In genomic region chr12:42102720-42103119, GRCh38 we compare ENCODE assay signal across 18 cellular contexts. TPM values are rescaled to one million over a fixed set of nuclear protein-coding genes. Genes with fewer than 3 reads are reported as not detected.
DNase-seq lines count a peak whose midpoint lies in the region; ATAC-seq, FAIRE-seq and TF ChIP-seq lines count a peak whose summit lies in the region.
"Had no signal": no experiment of that assay in that cellular context is flagged by ENCODE, and none has a peak within 500 bp of the region (broad histone marks: within the 10 kb centered on the region; RNA-seq: fewer than 3 reads in every experiment).

No MANE protein-coding gene starts in this region.

- no peaks in the 10 kb centered on the region for H3K9me3 Mint-ChIP-seq in activated CD8-positive, alpha-beta memory T cell treated with anti-CD3 and anti-CD28 coated beads, Interleukin-2, amount 10 ng/mL, durations not matched to agents 7 days and 5 days (ENCODE audit: low read depth)
- H3K9me3 Mint-ChIP-seq: CD8-positive, alpha-beta T cell; HFFc6 had no signal

- no peak overlapping the region for H3K27ac Mint-ChIP-seq in activated CD8-positive, alpha-beta memory T cell treated with anti-CD3 and anti-CD28 coated beads, Interleukin-2, amount 10 ng/mL, durations not matched to agents 7 days and 5 days
- H3K27ac Mint-ChIP-seq: CD14-positive monocyte, HFFc6 had no signal

- 98% methylated on average over 3 of the region's 3 CpGs for WGBS in pancreas, 2 donors

- H3K27me3 Mint-ChIP-seq in activated CD8-positive, alpha-beta memory T cell treated with anti-CD3 and anti-CD28 coated beads, Interleukin-2, amount 10 ng/mL, durations not matched to agents 7 days and 5 days: no peaks in the 10 kb centered on the region

- no peak for DNase-seq in frontal cortex (ENCODE audit: low spot score in 2 of 2)
- DNase-seq in pancreas: no peak
- DNase-seq in NCI-H2196 (lab: John Stamatoyannopoulos, UW; ENCODE audit: unreplicated experiment): no peak
- DNase-seq in activated CD8-positive, alpha-beta memory T cell treated with anti-CD3 and anti-CD28 coated beads, Interleukin-2, amount 10 ng/mL, durations not matched to agents 7 days and 5 days: no peak
- DNase-seq: Calu3; CD8-positive, alpha-beta T cell; DMS79 treated with DMSO at 0.1 percent for 48 hours; GOT3; H7; HFFc6 had no signal

- H3K4me3 ChIP-seq in pancreas: no peak overlapping the region
- H3K4me3 ChIP-seq: BLaER1, GM12878 had no signal

- peaks cover 5% of the 10 kb centered on the region for H3K4me1 Mint-ChIP-seq in activated CD8-positive, alpha-beta memory T cell treated with anti-CD3 and anti-CD28 coated beads, Interleukin-2, amount 10 ng/mL, durations not matched to agents 7 days and 5 days

- peaks cover 5% of the 10 kb centered on the region for H3K36me3 Mint-ChIP-seq in activated CD8-positive, alpha-beta memory T cell treated with anti-CD3 and anti-CD28 coated beads, Interleukin-2, amount 10 ng/mL, durations not matched to agents 7 days and 5 days

- H3K36me3 ChIP-seq in pancreas: no peaks in the 10 kb centered on the region

- no peak overlapping the region for H3K4me3 Mint-ChIP-seq in activated CD8-positive, alpha-beta memory T cell treated with anti-CD3 and anti-CD28 coated beads, Interleukin-2, amount 10 ng/mL, durations not matched to agents 7 days and 5 days
- H3K4me3 Mint-ChIP-seq: CD14-positive monocyte; CD8-positive, alpha-beta T cell; HFFc6 had no signal

- FAIRE-seq in A204.1 (lab: Jason Lieb, UNC) (peak; percentile 65), TTC549 (lab: Jason Lieb, UNC) (peak; percentile 67), frontal cortex (lab: Jason Lieb, UNC) (peak; percentile 96), pancreas (lab: Jason Lieb, UNC) (peak; percentile 78)

- CTCF ChIA-PET in activated CD8-positive, alpha-beta memory T cell treated with anti-CD3 and anti-CD28 coated beads, Interleukin-2, amount 10 ng/mL, durations not matched to agents 7 days and 5 days (lab: Charles Lee): interaction anchor here (0.6 kb wide), 1 partner anchor 1854 kb away, joined by 4 read pairs; no protein-coding TSS in a partner anchor

- H3K4me1 ChIP-seq in pancreas: peaks cover 0 to 4% (median 0%) of the 10 kb centered on the region in 3 donors

- no peaks in the 10 kb centered on the region for H3K27me3 ChIP-seq in pancreas
- H3K27me3 ChIP-seq: BLaER1 had no signal

- no peak overlapping the region for H3K27ac ChIP-seq in pancreas
- H3K27ac ChIP-seq: 22Rv1, BLaER1 had no signal

- ATAC-seq in pancreas: no peak
- ATAC-seq in HG03095 (IDR thresholded peaks at IDR 0.05; ENCODE audit: unreplicated experiment): no peak
- ATAC-seq in activated CD8-positive, alpha-beta memory T cell treated with anti-CD3 and anti-CD28 coated beads, Interleukin-2, amount 10 ng/mL, durations not matched to agents 7 days and 5 days: no peak
- ATAC-seq: CD8-positive, alpha-beta T cell; GM12878; HCT116 had no signal

- intact Hi-C loops in pancreas (cut with DNase I): no loop called here

- no peaks in the 10 kb centered on the region for H3K9me3 ChIP-seq in pancreas
- H3K9me3 ChIP-seq: BLaER1 had no signal

- no peak for TF ChIP-seq CTCF in pancreas (IDR thresholded peaks at IDR 0.05)

RNA-seq across cellular contexts. Expression of gene GXYLT1, which starts 42.0 kb away (rescaled TPM):
- total RNA-seq in frontal cortex (7.3 TPM), pancreas (1 to 10 TPM; 3.2 to 7.2 (median 4.3) TPM)
- 1 to 10 TPM in 1 of 2 donors, under 1 TPM in 1; 0.87 to 2.2 TPM for polyA plus RNA-seq in pancreas
- 1 to 10 TPM; 8.4 to 8.7 TPM for total RNA-seq in activated CD8-positive, alpha-beta memory T cell treated with anti-CD3 and anti-CD28 coated beads, Interleukin-2, amount 10 ng/mL, durations not matched to agents 7 days and 5 days
